Comparison of ENCODE assay signal across 23 cellular contexts in the genomic region with DNA sequence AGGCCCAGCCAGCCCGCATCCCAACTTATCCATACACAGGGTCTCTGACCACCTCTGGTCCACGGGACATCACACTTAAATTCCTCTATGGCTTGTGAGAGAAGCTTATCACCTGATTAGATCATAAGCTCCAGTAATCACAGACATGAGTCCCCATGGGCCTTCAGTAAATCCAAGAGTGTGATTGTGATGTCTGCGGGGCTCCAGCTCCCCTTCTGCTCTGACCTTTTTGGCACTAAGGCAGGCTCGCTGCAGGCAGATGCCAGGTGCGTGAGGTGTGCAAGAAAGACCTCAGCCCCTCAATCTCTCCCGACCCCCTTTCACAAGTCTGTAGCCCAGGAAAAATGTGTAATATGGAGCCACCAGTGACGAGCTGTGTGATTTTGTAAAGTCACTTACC.
"Had no signal": no experiment of that assay in that cellular context is flagged by ENCODE, and none has a peak within 500 bp of the region (broad histone marks: within the 10 kb centered on the region; RNA-seq: fewer than 3 reads in every experiment).

No MANE protein-coding gene starts in this region.

- H3K9me3 ChIP-seq: ovary, right atrium auricular region, right lobe of liver, tibial nerve, uterus had no signal

- H3K4me3 ChIP-seq: left ventricle myocardium inferior, lung, ovary, right atrium auricular region, right lobe of liver, smooth muscle cell, tibial nerve, uterus had no signal

- H3K27me3 ChIP-seq: ovary, right atrium auricular region, right lobe of liver, tibial nerve, uterus had no signal

- DNase-seq: islet precursor cell; left ventricle myocardium inferior; mesendoderm; naive B cell; ovary; right lobe of liver; stimulated activated CD4-positive, alpha-beta T cell treated with anti-CD3 and anti-CD28 coated beads, Interleukin-1b, Interleukin-23, amount 100 ng/mL, for 48 hours; stimulated activated CD4-positive, alpha-beta T cell treated with anti-CD3 and anti-CD28 coated beads, Interleukin-2, amount 100 ng/mL, for 48 hours; stimulated activated CD4-positive, alpha-beta T cell treated with anti-CD3 and anti-CD28 coated beads, Interleukin-4, amount 100 ng/mL, for 4 hours; stimulated activated CD8-positive, alpha-beta memory T cell treated with anti-CD3 and anti-CD28 coated beads, Interleukin-4, amount 100 ng/mL, for 48 hours; stimulated activated naive CD4-positive, alpha-beta T cell treated with Interleukin-2 at 50 U/mL for 16 hours; stimulated activated naive CD8-positive, alpha-beta T cell treated with anti-CD3 and anti-CD28 coated beads, Interleukin-15, amount 100 ng/mL, for 72 hours; substantia nigra; uterus had no signal

- H3K4me3 Mint-ChIP-seq: mesothelial cell of epicardium; natural killer cell treated with Interleukin-12 subunit alpha and Interleukin-12 subunit beta and Interleukin-15 and Interleukin-18, amount 100 ng/mL, for 72 hours; stimulated activated memory B cell treated with anti-CD40 and anti-IgM and Interleukin-4, amounts not matched to agents 10 μg/mL and 1 μg/mL and 100 μg/mL, for 72 hours; stimulated activated naive CD8-positive, alpha-beta T cell treated with anti-CD3 and anti-CD28 coated beads, Interleukin-15, amount 100 ng/mL, for 72 hours; type B pancreatic cell had no signal

- H3K36me3 ChIP-seq: left ventricle myocardium inferior, ovary, right atrium auricular region, right lobe of liver, tibial nerve, uterus had no signal

- H3K27ac Mint-ChIP-seq: mesothelial cell of epicardium; natural killer cell treated with Interleukin-12 subunit alpha and Interleukin-12 subunit beta and Interleukin-15 and Interleukin-18, amount 100 ng/mL, for 72 hours; progenitor cell of endocrine pancreas; stimulated activated memory B cell treated with anti-CD40 and anti-IgM and Interleukin-4, amounts not matched to agents 10 μg/mL and 1 μg/mL and 100 μg/mL, for 72 hours; stimulated activated naive CD8-positive, alpha-beta T cell treated with anti-CD3 and anti-CD28 coated beads, Interleukin-15, amount 100 ng/mL, for 72 hours; type B pancreatic cell had no signal

- H3K27ac ChIP-seq: left ventricle myocardium inferior, ovary, right atrium auricular region, right lobe of liver, tibial nerve, uterus had no signal

- H3K4me1 Mint-ChIP-seq: mesothelial cell of epicardium; stimulated activated memory B cell treated with anti-CD40 and anti-IgM and Interleukin-4, amounts not matched to agents 10 μg/mL and 1 μg/mL and 100 μg/mL, for 72 hours; stimulated activated naive CD8-positive, alpha-beta T cell treated with anti-CD3 and anti-CD28 coated beads, Interleukin-15, amount 100 ng/mL, for 72 hours had no signal

- ATAC-seq: natural killer cell treated with Interleukin-12 subunit alpha and Interleukin-12 subunit beta and Interleukin-15 and Interleukin-18, amount 100 ng/mL, for 72 hours; right lobe of liver; stimulated activated memory B cell treated with anti-CD40 and anti-IgM and Interleukin-4, amounts not matched to agents 10 μg/mL and 1 μg/mL and 100 μg/mL, for 72 hours; stimulated activated naive CD8-positive, alpha-beta T cell treated with anti-CD3 and anti-CD28 coated beads, Interleukin-15, amount 100 ng/mL, for 72 hours had no signal

- H3K36me3 Mint-ChIP-seq: mesothelial cell of epicardium; naive B cell; natural killer cell treated with Interleukin-12 subunit alpha and Interleukin-12 subunit beta and Interleukin-15 and Interleukin-18, amount 100 ng/mL, for 72 hours; stimulated activated memory B cell treated with anti-CD40 and anti-IgM and Interleukin-4, amounts not matched to agents 10 μg/mL and 1 μg/mL and 100 μg/mL, for 72 hours; type B pancreatic cell had no signal

- H3K9me3 Mint-ChIP-seq: mesothelial cell of epicardium; naive B cell; natural killer cell treated with Interleukin-12 subunit alpha and Interleukin-12 subunit beta and Interleukin-15 and Interleukin-18, amount 100 ng/mL, for 72 hours; stimulated activated memory B cell treated with anti-CD40 and anti-IgM and Interleukin-4, amounts not matched to agents 10 μg/mL and 1 μg/mL and 100 μg/mL, for 72 hours; stimulated activated naive CD8-positive, alpha-beta T cell treated with anti-CD3 and anti-CD28 coated beads, Interleukin-15, amount 100 ng/mL, for 72 hours; type B pancreatic cell had no signal
